24 cellular contexts compared by ENCODE assay signal in genomic region chr1:35594005-35594760, GRCh38. TPM values are rescaled to one million over a fixed set of nuclear protein-coding genes. Genes with fewer than 3 reads are reported as not detected.
"Had no signal": no experiment of that assay in that cellular context is flagged by ENCODE, and none has a peak within 500 bp of the region (broad histone marks: within the 10 kb centered on the region; RNA-seq: fewer than 3 reads in every experiment).

No MANE protein-coding gene starts in this region.

- H3K9me3 ChIP-seq: colonic mucosa, gastrocnemius medialis, left ventricle myocardium inferior, thyroid gland had no signal

- H3K27me3 Mint-ChIP-seq: activated naive CD4-positive, alpha-beta T cell treated with anti-CD3 and anti-CD28 coated beads, Interleukin-2, amount 10 ng/mL, durations not matched to agents 7 days and 5 days; activated naive CD8-positive, alpha-beta T cell treated with anti-CD3 and anti-CD28 coated beads, Interleukin-2, amount 50 U/mL, for 24 hours; activated T-cell treated with anti-CD3 and anti-CD28 coated beads, Interleukin-2, amount 50 U/mL, for 24 hours; central memory CD8-positive, alpha-beta T cell; stimulated activated memory B cell treated with anti-CD40 and anti-IgM and Interleukin-4, amounts not matched to agents 10 μg/mL and 1 μg/mL and 100 μg/mL, for 72 hours had no signal

- H3K36me3 ChIP-seq: colonic mucosa, gastrocnemius medialis, thyroid gland had no signal

- H3K4me1 Mint-ChIP-seq: stimulated activated memory B cell treated with anti-CD40 and anti-IgM and Interleukin-4, amounts not matched to agents 10 μg/mL and 1 μg/mL and 100 μg/mL, for 72 hours had no signal

- H3K9me3 Mint-ChIP-seq: activated naive CD4-positive, alpha-beta T cell treated with anti-CD3 and anti-CD28 coated beads, Interleukin-2, amount 10 ng/mL, durations not matched to agents 7 days and 5 days; activated naive CD8-positive, alpha-beta T cell treated with anti-CD3 and anti-CD28 coated beads, Interleukin-2, amount 50 U/mL, for 24 hours; activated T-cell treated with anti-CD3 and anti-CD28 coated beads, Interleukin-2, amount 50 U/mL, for 24 hours; central memory CD8-positive, alpha-beta T cell; neural crest cell; stimulated activated memory B cell treated with anti-CD40 and anti-IgM and Interleukin-4, amounts not matched to agents 10 μg/mL and 1 μg/mL and 100 μg/mL, for 72 hours; T-helper 2 cell treated with Interferon-gamma antibody and Interleukin-4, amounts not matched to agents 5 μg/mL and 100 μg/mL, for 36 hours had no signal

- H3K4me3 Mint-ChIP-seq: activated naive CD4-positive, alpha-beta T cell treated with anti-CD3 and anti-CD28 coated beads, Interleukin-2, amount 10 ng/mL, durations not matched to agents 7 days and 5 days; activated naive CD8-positive, alpha-beta T cell treated with anti-CD3 and anti-CD28 coated beads, Interleukin-2, amount 50 U/mL, for 24 hours; activated T-cell treated with anti-CD3 and anti-CD28 coated beads, Interleukin-2, amount 50 U/mL, for 24 hours; central memory CD8-positive, alpha-beta T cell; neural crest cell; stimulated activated memory B cell treated with anti-CD40 and anti-IgM and Interleukin-4, amounts not matched to agents 10 μg/mL and 1 μg/mL and 100 μg/mL, for 72 hours; T-helper 2 cell treated with Interferon-gamma antibody and Interleukin-4, amounts not matched to agents 5 μg/mL and 100 μg/mL, for 36 hours had no signal

- H3K27ac Mint-ChIP-seq: activated naive CD8-positive, alpha-beta T cell treated with anti-CD3 and anti-CD28 coated beads, Interleukin-2, amount 50 U/mL, for 24 hours; stimulated activated memory B cell treated with anti-CD40 and anti-IgM and Interleukin-4, amounts not matched to agents 10 μg/mL and 1 μg/mL and 100 μg/mL, for 72 hours had no signal

- H3K4me3 ChIP-seq: colonic mucosa, gastrocnemius medialis, left ventricle myocardium inferior, smooth muscle cell, thyroid gland had no signal

- FAIRE-seq: TTC549, urothelium cell line had no signal

- H3K27me3 ChIP-seq: brain microvascular endothelial cell, colonic mucosa, gastrocnemius medialis, thyroid gland had no signal

- ATAC-seq: gastrocnemius medialis; sciatic nerve; stimulated activated memory B cell treated with anti-CD40 and anti-IgM and Interleukin-4, amounts not matched to agents 10 μg/mL and 1 μg/mL and 100 μg/mL, for 72 hours had no signal

- H3K4me1 ChIP-seq: colonic mucosa, gastrocnemius medialis, left ventricle myocardium inferior, thyroid gland had no signal

- H3K27ac ChIP-seq: brain microvascular endothelial cell, colonic mucosa, gastrocnemius medialis, left ventricle myocardium inferior, thyroid gland had no signal

- H3K4me2 ChIP-seq: smooth muscle cell had no signal

- DNase-seq: activated CD4-positive, alpha-beta T cell treated with anti-CD3 and anti-CD28 coated beads, Interleukin-2, amount 50 U/mL, for 48 hours; activated effector memory CD4-positive, alpha-beta T cell treated with Interleukin-2 at 50 U/mL for 16 hours; activated naive CD4-positive, alpha-beta T cell treated with anti-CD3 and anti-CD28 coated beads, Interleukin-2, amount 10 ng/mL, durations not matched to agents 7 days and 5 days; activated naive CD8-positive, alpha-beta T cell treated with anti-CD3 and anti-CD28 coated beads, Interleukin-2, amount 50 U/mL, for 24 hours; activated T-cell treated with anti-CD3 and anti-CD28 coated beads, Interleukin-2, amount 50 U/mL, for 24 hours; anterior cingulate cortex; brain microvascular endothelial cell; colonic mucosa; gastrocnemius medialis; kidney glomerular epithelial cell; left ventricle myocardium inferior; mammary epithelial cell; midbrain; stimulated activated CD4-positive, alpha-beta T cell treated with anti-CD3 and anti-CD28 coated beads, Interleukin-4, amount 100 ng/mL, for 24 hours; thyroid gland had no signal

RNA-seq across cellular contexts. Expression of gene TFAP2E, which starts 21.1 kb away (rescaled TPM):
- total RNA-seq: gastrocnemius medialis, myocyte had no signal
